Comparison of ENCODE assay signal across 8 cellular contexts in the genomic region with DNA sequence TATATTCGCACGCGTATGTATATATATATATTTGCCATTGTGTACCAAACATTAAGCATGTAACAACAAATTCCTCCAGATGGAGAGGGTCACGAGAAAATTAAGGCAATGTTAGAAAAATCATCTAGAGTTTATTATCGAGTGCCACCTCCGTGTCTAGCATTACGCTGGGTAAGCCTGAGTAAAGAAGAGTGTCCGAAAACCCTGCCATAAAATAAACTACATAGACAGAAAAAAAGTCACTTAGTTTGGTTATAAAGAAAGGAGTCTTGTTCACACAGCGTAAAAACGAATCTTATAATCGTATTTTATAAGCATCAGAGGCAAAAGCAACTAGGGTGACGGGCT. TPM values are rescaled to one million over a fixed set of nuclear protein-coding genes. Genes with fewer than 3 reads are reported as not detected.
DNase-seq lines count a peak whose midpoint lies in the region; ATAC-seq and TF ChIP-seq lines count a peak whose summit lies in the region.

No MANE protein-coding gene starts in this region.

- H3K4me3 Mint-ChIP-seq in effector memory CD8-positive, alpha-beta T cell = peak overlapping the region; percentile 100
- H3K4me3 Mint-ChIP-seq in natural killer cell treated with Interleukin-12 subunit alpha and Interleukin-12 subunit beta and Interleukin-15 and Interleukin-18, amount 100 ng/mL, for 72 hours = peak overlapping the region; percentile 90

- peak overlapping the region; percentile 52; the same call in 1 of the 2 replicates for H3K9ac ChIP-seq in MM.1S (ENCODE audit: low read length)

- peak overlapping the region; percentile 49 to 71 for H3K27ac Mint-ChIP-seq in effector memory CD8-positive, alpha-beta T cell
- H3K27ac Mint-ChIP-seq in natural killer cell treated with Interleukin-12 subunit alpha and Interleukin-12 subunit beta and Interleukin-15 and Interleukin-18, amount 100 ng/mL, for 72 hours = peak overlapping the region; percentile 88 to 92

- H3K9me3 ChIP-seq in BE2C (no peaks in the 10 kb centered on the region), MM.1S (replicated peaks; ENCODE audit: insufficient read depth, low read length) (no peaks in the 10 kb centered on the region)

- DNase-seq in BE2C (no peak), MM.1S (no peak), DMS 273 treated with DMSO at 0.1 percent for 48 hours (lab: John Stamatoyannopoulos, UW) (no peak), NCI-H524 treated with DMSO at 0.1 percent for 48 hours (lab: John Stamatoyannopoulos, UW) (no peak), NCI-H146 (lab: John Stamatoyannopoulos, UW) (no peak)
- DNase-seq in effector memory CD8-positive, alpha-beta T cell = no peak
- DNase-seq in natural killer cell treated with Interleukin-12 subunit alpha and Interleukin-12 subunit beta and Interleukin-15 and Interleukin-18, amount 100 ng/mL, for 72 hours (ENCODE audit: low spot score) = no peak
- DNase-seq in stimulated activated CD4-positive, alpha-beta T cell treated with anti-CD3 and anti-CD28 coated beads, Interleukin-4, amount 100 ng/mL, for 24 hours = no peak

- H3K9me2 ChIP-seq in MM.1S (replicated peaks; ENCODE audit: insufficient read depth, low read length) = no peaks in the 10 kb centered on the region

- H4K20me1 ChIP-seq in MM.1S (ENCODE audit: insufficient read depth, low read length) = no peaks in the 10 kb centered on the region

- H3K4me1 Mint-ChIP-seq in effector memory CD8-positive, alpha-beta T cell (ENCODE audit: low read depth in 2 of 2) = peaks cover 20 to 25% of the 10 kb centered on the region in 2 donors
- peaks cover 20 to 22% of the 10 kb centered on the region in 2 donors for H3K4me1 Mint-ChIP-seq in natural killer cell treated with Interleukin-12 subunit alpha and Interleukin-12 subunit beta and Interleukin-15 and Interleukin-18, amount 100 ng/mL, for 72 hours (ENCODE audit: low read depth in 2 of 2)

- peak overlapping the region; percentile 70 for H3K4me3 ChIP-seq in BE2C (ENCODE audit: low read depth, low read length)
- H3K4me3 ChIP-seq in MM.1S (ENCODE audit: low read length) = peak overlapping the region; percentile 86

- no peak for ATAC-seq in effector memory CD8-positive, alpha-beta T cell (replicated peaks)
- ATAC-seq in natural killer cell treated with Interleukin-12 subunit alpha and Interleukin-12 subunit beta and Interleukin-15 and Interleukin-18, amount 100 ng/mL, for 72 hours = no peak

- no peaks in the 10 kb centered on the region for H3K27me3 ChIP-seq in BE2C
- H3K27me3 ChIP-seq in MM.1S (replicated peaks; ENCODE audit: insufficient read depth, low read length) = no peaks in the 10 kb centered on the region

- peak overlapping the region; percentile 94 for H3K4me2 ChIP-seq in MM.1S (ENCODE audit: low read depth, low read length)

- peaks cover 15% of the 10 kb centered on the region for H3F3A ChIP-seq in MM.1S (ENCODE audit: insufficient read depth, low read length)

- H3K9me3 Mint-ChIP-seq in effector memory CD8-positive, alpha-beta T cell = no peaks in the 10 kb centered on the region
- H3K9me3 Mint-ChIP-seq in natural killer cell treated with Interleukin-12 subunit alpha and Interleukin-12 subunit beta and Interleukin-15 and Interleukin-18, amount 100 ng/mL, for 72 hours = no peaks in the 10 kb centered on the region

- H3K36me3 Mint-ChIP-seq in effector memory CD8-positive, alpha-beta T cell (ENCODE audit: insufficient read depth) = peaks cover 13% of the 10 kb centered on the region
- H3K36me3 Mint-ChIP-seq in natural killer cell treated with Interleukin-12 subunit alpha and Interleukin-12 subunit beta and Interleukin-15 and Interleukin-18, amount 100 ng/mL, for 72 hours = no peaks in the 10 kb centered on the region

- H3K27ac ChIP-seq in MM.1S (ENCODE audit: low read length) = peak overlapping the region; percentile 48; the same call in 1 of the 2 replicates

- peaks cover 35% of the 10 kb centered on the region for H3K79me2 ChIP-seq in MM.1S (ENCODE audit: low read length)

- TF ChIP-seq CTCF in BE2C (IDR thresholded peaks at IDR 0.05; ENCODE audit: low read depth, low read length) = no peak
- TF ChIP-seq CTCF in MM.1S (IDR thresholded peaks at IDR 0.05; ENCODE audit: low read length) = no peak

- H3K27me3 Mint-ChIP-seq in effector memory CD8-positive, alpha-beta T cell = no peaks in the 10 kb centered on the region
- H3K27me3 Mint-ChIP-seq in natural killer cell treated with Interleukin-12 subunit alpha and Interleukin-12 subunit beta and Interleukin-15 and Interleukin-18, amount 100 ng/mL, for 72 hours = no peaks in the 10 kb centered on the region

- H3K4me1 ChIP-seq in BE2C (no peaks in the 10 kb centered on the region), MM.1S (ENCODE audit: low read length) (peaks cover 5% of the 10 kb centered on the region; the same call in 1 of the 2 replicates)

- peak overlapping the region; percentile 96 for H2AFZ ChIP-seq in MM.1S (ENCODE audit: low read length)

- H3K36me3 ChIP-seq in BE2C = no peaks in the 10 kb centered on the region
- H3K36me3 ChIP-seq in MM.1S (replicated peaks; ENCODE audit: insufficient read depth, low read length) = no peaks in the 10 kb centered on the region

RNA-seq across cellular contexts. Expression of a gene that starts 0.6 kb away (rescaled TPM):
- polyA plus RNA-seq in BE2C (2012; ENCODE audit: insufficient read depth, insufficient read length, low read depth) = 21.2 TPM
- total RNA-seq in natural killer cell treated with Interleukin-12 subunit alpha and Interleukin-12 subunit beta and Interleukin-15 and Interleukin-18, amount 100 ng/mL, for 72 hours = 10 to 100 TPM; 25.2 to 27.1 TPM
